Comparison of ENCODE assay signal across 10 cellular contexts in the genomic region with DNA sequence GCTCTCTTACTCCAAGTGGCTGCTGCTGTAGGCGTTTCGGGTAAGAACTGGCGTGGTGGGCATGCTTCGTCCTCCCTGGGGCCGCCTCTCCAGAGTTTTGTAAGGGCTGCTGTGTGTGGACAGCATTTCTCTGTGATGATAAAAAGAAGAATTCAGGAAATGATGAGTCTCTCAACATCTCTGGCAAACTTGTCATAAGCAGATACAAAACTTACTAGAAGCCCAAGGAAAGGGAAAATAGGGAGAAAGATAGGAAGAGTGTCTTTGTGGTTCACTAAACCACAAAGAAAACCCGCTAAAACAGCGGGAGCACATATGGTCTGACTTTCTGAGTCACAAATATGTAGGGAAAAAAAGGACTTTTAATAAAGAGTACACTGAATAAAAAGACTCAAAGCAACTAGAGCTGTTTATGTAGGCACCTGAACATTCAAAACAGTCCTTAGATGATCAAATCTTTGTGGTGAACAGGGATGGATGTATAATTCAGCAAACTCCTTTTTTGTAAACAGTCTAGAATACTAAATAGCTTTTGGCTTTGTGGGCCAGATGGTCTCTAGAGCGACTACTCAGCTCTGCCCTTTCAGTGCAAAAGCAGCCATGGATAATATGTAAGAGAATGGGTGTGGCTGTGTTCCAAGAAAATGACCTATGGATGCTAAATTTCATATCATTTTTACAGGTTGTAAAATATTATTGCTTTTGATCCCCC.
DNase-seq lines count a peak whose midpoint lies in the region; ATAC-seq and TF ChIP-seq lines count a peak whose summit lies in the region.
"Had no signal": no experiment of that assay in that cellular context is flagged by ENCODE, and none has a peak within 500 bp of the region (broad histone marks: within the 10 kb centered on the region; RNA-seq: fewer than 3 reads in every experiment).

No MANE protein-coding gene starts in this region.

- H3K27me3 ChIP-seq in spleen (replicated peaks in 1 of 7), result no peaks in the 10 kb centered on the region
- H3K27me3 ChIP-seq: neural progenitor cell had no signal

- peak overlapping the region in 5 of 8 donors; percentile 12 to 40 (median 26) for H3K27ac ChIP-seq in spleen
- H3K27ac ChIP-seq: neural progenitor cell had no signal

- intact Hi-C loops in activated CD4-positive, alpha-beta T cell treated with anti-CD3 and anti-CD28 coated beads, Interleukin-2, amount 10 ng/mL, durations not matched to agents 24 days and 14 days (cut with micrococcal nuclease), result no loop called here
- intact Hi-C loops in activated CD4-positive, alpha-beta T cell treated with anti-CD3 and anti-CD28 coated beads for 36 hours (cut with DNase I, micrococcal nuclease), result no loop called here
- intact Hi-C loops in spleen (cut with DNase I; ENCODE audit: low total_unique reads) (no loop called here), head of caudate nucleus (cut with DNase I) (no loop called here), left colon (cut with DNase I, micrococcal nuclease) (no loop called here)

- POLR2A ChIA-PET in activated CD4-positive, alpha-beta T cell treated with anti-CD3 and anti-CD28 coated beads for 36 hours (lab: Charles Lee), result interaction anchor here (0.7 kb wide), 1 partner anchor 30 kb away, joined by 3 read pairs; no protein-coding TSS in a partner anchor
- POLR2A ChIA-PET in T-cell (lab: Charles Lee) (interaction anchor here in 1 of 2 donors (0.6 kb wide), 1 partner anchor 10 kb away, joined by 3 read pairs; no protein-coding TSS in a partner anchor), HEK293T (lab: Yijun Ruan, JAX) (no interaction called here)

- no peak for TF ChIP-seq POLR2A in spleen (IDR thresholded peaks at IDR 0.05)

- peaks cover 0 to 100% (median 58%) of the 10 kb centered on the region in 6 donors for H3K36me3 ChIP-seq in spleen
- H3K36me3 ChIP-seq: neural progenitor cell had no signal

- CTCF ChIA-PET in activated CD4-positive, alpha-beta T cell treated with anti-CD3 and anti-CD28 coated beads for 36 hours (lab: Charles Lee), result interaction anchor here (0.6 to 4.0 kb wide), 4 partner anchors 8 to 126 kb away, joined by 3 to 26 read pairs (median 12); no protein-coding TSS in a partner anchor
- CTCF ChIA-PET in T-cell (lab: Charles Lee), result interaction anchor here in 1 of 2 donors (0.6 kb wide), 2 partner anchors 138 to 1136 kb away, joined by 3 to 4 read pairs; no protein-coding TSS in a partner anchor
- CTCF ChIA-PET in HEK293T (lab: Yijun Ruan, JAX), result interaction anchor here (1.0 kb wide), 1 partner anchor 21 kb away, joined by 3 read pairs; no protein-coding TSS in a partner anchor

- TF ChIP-seq CTCF in fibroblast of mammary gland (conservative IDR thresholded peaks at IDR 0.05; ENCODE audit: control insufficient read depth, insufficient read depth, low read depth, low read length) (no peak), spleen (IDR thresholded peaks at IDR 0.05 in 8 of 11, conservative IDR thresholded peaks at IDR 0.05 in 3 of 11) (no peak)

- no peak overlapping the region for H3K4me3 Mint-ChIP-seq in activated CD4-positive, alpha-beta T cell treated with anti-CD3 and anti-CD28 coated beads, Interleukin-2, amount 10 ng/mL, durations not matched to agents 24 days and 14 days
- H3K4me3 Mint-ChIP-seq in activated CD4-positive, alpha-beta T cell treated with anti-CD3 and anti-CD28 coated beads for 36 hours, result no peak overlapping the region
- H3K4me3 Mint-ChIP-seq in T-cell, result no peak overlapping the region
- H3K4me3 Mint-ChIP-seq: neural progenitor cell had no signal

- H3K27ac Mint-ChIP-seq in activated CD4-positive, alpha-beta T cell treated with anti-CD3 and anti-CD28 coated beads, Interleukin-2, amount 10 ng/mL, durations not matched to agents 24 days and 14 days, result peak overlapping the region; percentile 1
- no peak overlapping the region for H3K27ac Mint-ChIP-seq in activated CD4-positive, alpha-beta T cell treated with anti-CD3 and anti-CD28 coated beads for 36 hours
- peak overlapping the region; percentile 1 to 7 for H3K27ac Mint-ChIP-seq in T-cell
- H3K27ac Mint-ChIP-seq: neural progenitor cell had no signal

- H3K9me3 Mint-ChIP-seq in activated CD4-positive, alpha-beta T cell treated with anti-CD3 and anti-CD28 coated beads, Interleukin-2, amount 10 ng/mL, durations not matched to agents 24 days and 14 days, result no peaks in the 10 kb centered on the region
- no peaks in the 10 kb centered on the region for H3K9me3 Mint-ChIP-seq in activated CD4-positive, alpha-beta T cell treated with anti-CD3 and anti-CD28 coated beads for 36 hours (ENCODE audit: low read depth)
- H3K9me3 Mint-ChIP-seq in T-cell, result no peaks in the 10 kb centered on the region
- H3K9me3 Mint-ChIP-seq: neural progenitor cell had no signal

- H3K9me3 ChIP-seq in spleen, result no peaks in the 10 kb centered on the region

- 80 to 90% (median 86%) methylated on average over 8 of the region's 8 CpGs for WGBS in spleen, 5 donors

- H3K4me3 ChIP-seq in fibroblast of mammary gland (ENCODE audit: control insufficient read depth, low read depth, low read length) (peak overlapping the region; percentile 5), spleen (no peak overlapping the region)
- H3K4me3 ChIP-seq: neural progenitor cell had no signal

- H3K4me1 Mint-ChIP-seq in activated CD4-positive, alpha-beta T cell treated with anti-CD3 and anti-CD28 coated beads, Interleukin-2, amount 10 ng/mL, durations not matched to agents 24 days and 14 days, result peaks cover 16% of the 10 kb centered on the region
- peaks cover 17% of the 10 kb centered on the region for H3K4me1 Mint-ChIP-seq in activated CD4-positive, alpha-beta T cell treated with anti-CD3 and anti-CD28 coated beads for 36 hours
- peaks cover 0 to 18% (median 10%) of the 10 kb centered on the region in 3 donors for H3K4me1 Mint-ChIP-seq in T-cell

- no peak for ATAC-seq in activated CD4-positive, alpha-beta T cell treated with anti-CD3 and anti-CD28 coated beads for 36 hours
- ATAC-seq in T-cell (replicated peaks in 1 of 4), result no peak
- no peak for ATAC-seq in left colon

- peaks cover 74% of the 10 kb centered on the region for H3K36me3 Mint-ChIP-seq in activated CD4-positive, alpha-beta T cell treated with anti-CD3 and anti-CD28 coated beads, Interleukin-2, amount 10 ng/mL, durations not matched to agents 24 days and 14 days (ENCODE audit: low read depth)
- H3K36me3 Mint-ChIP-seq in activated CD4-positive, alpha-beta T cell treated with anti-CD3 and anti-CD28 coated beads for 36 hours (ENCODE audit: low read depth), result peaks cover 43% of the 10 kb centered on the region
- peaks cover 41% of the 10 kb centered on the region for H3K36me3 Mint-ChIP-seq in T-cell

- no peaks in the 10 kb centered on the region for H3K27me3 Mint-ChIP-seq in activated CD4-positive, alpha-beta T cell treated with anti-CD3 and anti-CD28 coated beads, Interleukin-2, amount 10 ng/mL, durations not matched to agents 24 days and 14 days
- H3K27me3 Mint-ChIP-seq in activated CD4-positive, alpha-beta T cell treated with anti-CD3 and anti-CD28 coated beads for 36 hours, result no peaks in the 10 kb centered on the region
- no peaks in the 10 kb centered on the region for H3K27me3 Mint-ChIP-seq in T-cell

- DNase-seq in activated CD4-positive, alpha-beta T cell treated with anti-CD3 and anti-CD28 coated beads, Interleukin-2, amount 10 ng/mL, durations not matched to agents 24 days and 14 days, result no peak
- DNase-seq in activated CD4-positive, alpha-beta T cell treated with anti-CD3 and anti-CD28 coated beads for 36 hours, result no peak
- DNase-seq in T-cell, result no peak
- DNase-seq in fibroblast of mammary gland (ENCODE audit: low read depth), result peak; percentile 89
- DNase-seq in spleen, result no peak
- no peak for DNase-seq in HEK293T (ENCODE audit: extremely low spot score)
- no peak for DNase-seq in head of caudate nucleus
- DNase-seq in left colon, result no peak
- DNase-seq: NCI-H1694 treated with DMSO at 0.1 percent for 48 hours had no signal

- H3K4me1 ChIP-seq in spleen, result peaks cover 0 to 23% (median 11%) of the 10 kb centered on the region in 6 donors

TF ChIP-seq in HEK293T, 16 proteins besides CTCF, POLR2A, EP300 and RAD21:
- no peak for TF ChIP-seq FOXK2 (IDR thresholded peaks at IDR 0.05)
- no peak for TF ChIP-seq NFRKB (IDR thresholded peaks at IDR 0.05)
- TF ChIP-seq ZNF384 (IDR thresholded peaks at IDR 0.05), result no peak
- no peak for TF ChIP-seq CTBP1 (IDR thresholded peaks at IDR 0.05; ENCODE audit: borderline replicate concordance)
- TF ChIP-seq TARDBP (IDR thresholded peaks at IDR 0.05), result no peak
- TF ChIP-seq LEF1 (IDR thresholded peaks at IDR 0.05; ENCODE audit: borderline replicate concordance), result no peak
- TF ChIP-seq, protein P1, sequence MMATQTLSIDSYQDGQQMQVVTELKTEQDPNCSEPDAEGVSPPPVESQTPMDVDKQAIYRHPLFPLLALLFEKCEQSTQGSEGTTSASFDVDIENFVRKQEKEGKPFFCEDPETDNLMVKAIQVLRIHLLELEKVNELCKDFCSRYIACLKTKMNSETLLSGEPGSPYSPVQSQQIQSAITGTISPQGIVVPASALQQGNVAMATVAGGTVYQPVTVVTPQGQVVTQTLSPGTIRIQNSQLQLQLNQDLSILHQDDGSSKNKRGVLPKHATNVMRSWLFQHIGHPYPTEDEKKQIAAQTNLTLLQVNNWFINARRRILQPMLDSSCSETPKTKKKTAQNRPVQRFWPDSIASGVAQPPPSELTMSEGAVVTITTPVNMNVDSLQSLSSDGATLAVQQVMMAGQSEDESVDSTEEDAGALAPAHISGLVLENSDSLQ (IDR thresholded peaks at IDR 0.05), result no peak
- TF ChIP-seq SUZ12 (IDR thresholded peaks at IDR 0.05), result no peak
- TF ChIP-seq L3MBTL2 (conservative IDR thresholded peaks at IDR 0.05), result no peak
- TF ChIP-seq HDGF (IDR thresholded peaks at IDR 0.05; ENCODE audit: borderline replicate concordance), result no peak
- no peak for TF ChIP-seq ELF4 (IDR thresholded peaks at IDR 0.05)
- no peak for TF ChIP-seq BHLHE40 (IDR thresholded peaks at IDR 0.05; ENCODE audit: borderline replicate concordance)
- TF ChIP-seq SP1 (IDR thresholded peaks at IDR 0.05), result no peak
- no peak for TF ChIP-seq FOXA1 (IDR thresholded peaks at IDR 0.05)
- TF ChIP-seq ARNT (IDR thresholded peaks at IDR 0.05), result no peak
